10 cellular contexts compared by ENCODE assay signal in the genomic region with DNA sequence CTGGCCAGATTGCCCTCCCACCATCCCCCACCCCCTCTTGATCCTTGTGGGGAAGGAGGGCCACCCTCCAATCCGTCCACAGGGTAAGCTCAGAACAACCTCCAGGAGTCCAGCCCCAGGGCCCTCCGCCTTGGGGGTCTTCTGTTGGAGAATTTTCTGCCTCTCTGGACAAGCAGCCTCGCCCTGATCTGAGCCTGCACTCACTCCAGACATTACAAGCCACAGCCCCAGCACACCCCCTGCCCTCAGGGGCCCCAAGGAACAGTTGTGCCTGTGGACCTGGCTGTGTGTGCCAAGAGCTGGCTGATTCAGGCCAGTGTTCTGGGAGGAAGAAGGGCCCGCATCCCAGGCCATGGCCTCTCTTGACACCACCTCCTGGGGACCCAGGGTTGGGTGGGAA. TPM values are rescaled to one million over a fixed set of nuclear protein-coding genes. Genes with fewer than 3 reads are reported as not detected.
DNase-seq lines count a peak whose midpoint lies in the region; ATAC-seq, FAIRE-seq and TF ChIP-seq lines count a peak whose summit lies in the region.
"Had no signal": no experiment of that assay in that cellular context is flagged by ENCODE, and none has a peak within 500 bp of the region (broad histone marks: within the 10 kb centered on the region; RNA-seq: fewer than 3 reads in every experiment).

No MANE protein-coding gene starts in this region.

- no peak for TF ChIP-seq RAD21 in HepG2 (CRISPR knock-in tag; IDR thresholded peaks at IDR 0.05)

- H3K27me3 ChIP-seq in HepG2 (ENCODE audit: control insufficient read depth in 1 of 2, insufficient read depth in 2 of 2, low read length in 2 of 2), result peaks cover 2 to 37% of the 10 kb centered on the region in 2 experiments; a peak in 4 of 5 replicates
- H3K27me3 ChIP-seq in upper lobe of left lung, result no peaks in the 10 kb centered on the region

- no peaks in the 10 kb centered on the region for H3K36me3 Mint-ChIP-seq in activated naive CD8-positive, alpha-beta T cell

- H3K9me3 Mint-ChIP-seq in activated naive CD8-positive, alpha-beta T cell (ENCODE audit: low read depth), result no peaks in the 10 kb centered on the region

- no peak overlapping the region for H2AFZ ChIP-seq in HepG2 (ENCODE audit: low read length)

- intact Hi-C loops in HepG2 (cut with micrococcal nuclease; ENCODE audit: unreplicated experiment), result no loop called here

- BruUV-seq in HepG2 (replicated peaks; lab: Mats Ljungman, UMichigan), result no TSS peak

- WGBS in HepG2 (ENCODE audit: low lambda C conversion rate), result 71% methylated on average over 1 of the region's 4 CpGs
- WGBS in upper lobe of left lung, 2 donors, result 49 to 56% methylated on average over 3 to 4 of the region's 4 CpGs

- no peak overlapping the region for H3K27ac ChIP-seq in HepG2 (ENCODE audit: extremely low read length, insufficient read depth, low read length)
- peak overlapping the region; percentile 87 to 90 (median 88) for H3K27ac ChIP-seq in upper lobe of left lung

- H3K79me2 ChIP-seq in HepG2 (ENCODE audit: insufficient read depth, low read length), result no peaks in the 10 kb centered on the region

- no peak for TF ChIP-seq EP300 in HepG2 (IDR thresholded peaks at IDR 0.05; ENCODE audit: low read depth in 2 of 2, low read length in 2 of 2)
- TF ChIP-seq EP300 in HepG2 (CRISPR knock-in tag; IDR thresholded peaks at IDR 0.05; ENCODE audit: borderline replicate concordance), result no peak
- no peak for TF ChIP-seq EP300 in upper lobe of left lung (IDR thresholded peaks at IDR 0.05)

- in situ Hi-C loops in HepG2 (cut with HindIII; ENCODE audit: extremely low pct_ligation_motif_present, low pct_unique_long_range_greater_than_20kb), result no loop called here

- H3K4me3 Mint-ChIP-seq in activated naive CD8-positive, alpha-beta T cell, result peak overlapping the region; percentile 70

- no peaks in the 10 kb centered on the region for H3K27me3 Mint-ChIP-seq in activated naive CD8-positive, alpha-beta T cell

- DNase-seq in activated effector memory CD4-positive, alpha-beta T cell treated with anti-CD3 and anti-CD28 coated beads, Interleukin-2, amount 50 U/mL, for 16 hours, result peak; percentile 59
- no peak for DNase-seq in activated effector memory CD4-positive, alpha-beta T cell treated with Interleukin-2 at 50 U/mL for 16 hours
- DNase-seq in HepG2 (ENCODE audit: low spot score) (no peak), upper lobe of left lung (no peak), SIG-M5 treated with dmso at 0.1 percent for 504 hours (lab: John Stamatoyannopoulos, UW; ENCODE audit: unreplicated experiment) (no peak)
- no peak for DNase-seq in activated CD4-positive, CD25-positive, alpha-beta regulatory T cell treated with anti-CD3 and anti-CD28 coated beads, Interleukin-2, amount 50 U/mL, for 72 hours
- DNase-seq: activated CD4-positive, CD25-positive, alpha-beta regulatory T cell had no signal

- no peak overlapping the region for H3K27ac Mint-ChIP-seq in activated naive CD8-positive, alpha-beta T cell

- no peak for FAIRE-seq in HepG2 (lab: Jason Lieb, UNC)
- FAIRE-seq: colon had no signal

- H3K4me2 ChIP-seq in HepG2 (ENCODE audit: low read depth, low read length), result peak overlapping the region; percentile 93

- CTCF ChIA-PET in HepG2 (lab: Yijun Ruan, JAX; ENCODE audit: low intra/inter-chr PET ratio, low total read pairs), result no interaction called here

- H3K4me1 Mint-ChIP-seq in activated naive CD8-positive, alpha-beta T cell (ENCODE audit: low read depth), result peaks cover 18% of the 10 kb centered on the region

- H3K4me1 ChIP-seq in HepG2 (ENCODE audit: insufficient read depth, low read length) (peaks cover 33% of the 10 kb centered on the region), upper lobe of left lung (peaks cover 47 to 56% (median 48%) of the 10 kb centered on the region in 4 donors)

- no peak overlapping the region for H3K9ac ChIP-seq in HepG2 (ENCODE audit: insufficient read depth, low read depth, low read length)

- POLR2A ChIA-PET in HepG2 (lab: Yijun Ruan, JAX), result no interaction called here

- H3K4me3 ChIP-seq in HepG2 (replicated peaks in 1 of 3; ENCODE audit: insufficient read depth in 1 of 3, low read depth in 2 of 3, low read length in 3 of 3) (peak overlapping the region in 2 of 3 experiments; percentile 66 to 82; a peak in 3 of 6 replicates), upper lobe of left lung (peak overlapping the region; percentile 17 to 87 (median 64))

- no peaks in the 10 kb centered on the region for H3K36me3 ChIP-seq in HepG2 (replicated peaks in 1 of 2; ENCODE audit: control insufficient read depth in 1 of 2, insufficient read depth in 2 of 2, low read length in 2 of 2)
- H3K36me3 ChIP-seq in upper lobe of left lung, result peaks cover 16 to 40% (median 31%) of the 10 kb centered on the region in 4 donors

- ATAC-seq in HepG2, result no peak
- no peak for ATAC-seq in upper lobe of left lung (ENCODE audit: low FRiP score in 2 of 2)
- no peak for ATAC-seq in HG03469 (IDR thresholded peaks at IDR 0.05; ENCODE audit: unreplicated experiment)

- H3K9me3 ChIP-seq in HepG2 (ENCODE audit: low read length) (no peaks in the 10 kb centered on the region), upper lobe of left lung (no peaks in the 10 kb centered on the region)

- TF ChIP-seq POLR2A in HepG2 (IDR thresholded peaks at IDR 0.05; ENCODE audit: insufficient read depth in 1 of 2, low read depth in 2 of 2, low read length in 2 of 2) (no peak), upper lobe of left lung (IDR thresholded peaks at IDR 0.05) (no peak)

- 0 out of 2 replicates have a peak, but pooled peaks cover 4% of the 10 kb centered on the region for H4K20me1 ChIP-seq in HepG2 (ENCODE audit: insufficient read depth, low read length)

- no peak for TF ChIP-seq CTCF in HepG2 (CRISPR knock-in tag; IDR thresholded peaks at IDR 0.05)
- TF ChIP-seq CTCF in upper lobe of left lung (IDR thresholded peaks at IDR 0.05), result no peak

RNA-seq across cellular contexts. Expression of a gene that starts 0.5 kb away (rescaled TPM):
- 7.8 and 18.9 TPM in 2 replicates for total RNA-seq in HepG2 (2016; rRNA removed; fragmentation: Illumina TruSeq; extraction: Trizol)
- total RNA-seq in HepG2 (2016; cell fraction: cytosol; rRNA removed; fragmentation: Illumina TruSeq; extraction: Trizol; ENCODE audit: low read depth), result 4.4 and 4.5 TPM in 2 replicates
- 6.7 and 19.6 TPM in 2 replicates for total RNA-seq in HepG2 (2016; cell fraction: insoluble cytoplasmic fraction; rRNA removed; fragmentation: Illumina TruSeq; extraction: Trizol)
- 5.4 and 5.6 TPM in 2 replicates for total RNA-seq in HepG2 (2016; cell fraction: membrane; rRNA removed; fragmentation: Illumina TruSeq; extraction: Trizol)
- 23.4 and 28.4 TPM in 2 replicates for total RNA-seq in HepG2 (2016; cell fraction: nucleus; rRNA removed; fragmentation: Illumina TruSeq; extraction: Trizol)
- 15.5 and 20.0 TPM in 2 replicates for polyA plus RNA-seq in HepG2 (2011; rRNA removed)
- 5.4 and 8.7 TPM in 2 replicates for polyA plus RNA-seq in HepG2 (2011; cell fraction: cytosol; rRNA removed)
- 141 and 178 TPM in 2 replicates for polyA plus RNA-seq in HepG2 (2011; cell fraction: nucleus; rRNA removed)
- 6.9 and 8.4 TPM in 2 replicates for polyA plus RNA-seq in HepG2 (2012)
- polyA plus RNA-seq in HepG2 (2016; cell fraction: cytosol; fragmentation: Illumina TruSeq; extraction: Trizol; ENCODE audit: low read depth), result 1.1 and 1.5 TPM in 2 replicates
- polyA plus RNA-seq in HepG2 (2016; cell fraction: insoluble cytoplasmic fraction; fragmentation: Illumina TruSeq; extraction: Trizol; ENCODE audit: low read depth), result 8.6 and 9.5 TPM in 2 replicates
- 2.5 and 2.7 TPM in 2 replicates for polyA plus RNA-seq in HepG2 (2016; cell fraction: membrane; fragmentation: Illumina TruSeq; extraction: Trizol; ENCODE audit: low read depth)
- 67.3 and 73.4 TPM in 2 replicates for polyA plus RNA-seq in HepG2 (2016; cell fraction: nucleus; fragmentation: Illumina TruSeq; extraction: Trizol; ENCODE audit: insufficient read depth, low read depth)
- 17.3 and 32.8 TPM in 2 replicates for polyA minus RNA-seq in HepG2 (2011; rRNA and poly(A)+ RNA removed; ENCODE audit: low replicate concordance)
- polyA minus RNA-seq in HepG2 (2011; cell fraction: cytosol; rRNA and poly(A)+ RNA removed), result 4.6 and 4.8 TPM in 2 replicates
- polyA minus RNA-seq in HepG2 (2011; cell fraction: nucleus; rRNA and poly(A)+ RNA removed), result 26.1 and 28.0 TPM in 2 replicates
- total RNA-seq in upper lobe of left lung, result 100 to 1,000 TPM in 1 of 6 donors, 10 to 100 TPM in 5; 46.1 to 243 (median 81.4) TPM

RNA-seq across cellular contexts. Expression of a gene that starts 57.4 kb away (rescaled TPM):
- total RNA-seq in HepG2 (2016; rRNA removed; fragmentation: Illumina TruSeq; extraction: Trizol), result 7.1 and 7.6 TPM in 2 replicates
- 48.6 and 52.8 TPM in 2 replicates for total RNA-seq in HepG2 (2016; cell fraction: cytosol; rRNA removed; fragmentation: Illumina TruSeq; extraction: Trizol; ENCODE audit: low read depth)
- 6.8 and 8.8 TPM in 2 replicates for total RNA-seq in HepG2 (2016; cell fraction: insoluble cytoplasmic fraction; rRNA removed; fragmentation: Illumina TruSeq; extraction: Trizol)
- total RNA-seq in HepG2 (2016; cell fraction: membrane; rRNA removed; fragmentation: Illumina TruSeq; extraction: Trizol), result 15.5 and 18.1 TPM in 2 replicates
- total RNA-seq in HepG2 (2016; cell fraction: nucleus; rRNA removed; fragmentation: Illumina TruSeq; extraction: Trizol), result 8.8 and 9.0 TPM in 2 replicates
- 13.5 and 14.6 TPM in 2 replicates for polyA plus RNA-seq in HepG2 (2011; rRNA removed)
- polyA plus RNA-seq in HepG2 (2011; cell fraction: cytosol; rRNA removed), result 5.3 and 7.9 TPM in 2 replicates
- 24.7 and 25.8 TPM in 2 replicates for polyA plus RNA-seq in HepG2 (2011; cell fraction: nucleus; rRNA removed)
- polyA plus RNA-seq in HepG2 (2012), result 5.7 and 11.4 TPM in 2 replicates
- 0.94 and 1.7 TPM in 2 replicates for polyA plus RNA-seq in HepG2 (2016; cell fraction: cytosol; fragmentation: Illumina TruSeq; extraction: Trizol; ENCODE audit: low read depth)
- polyA plus RNA-seq in HepG2 (2016; cell fraction: insoluble cytoplasmic fraction; fragmentation: Illumina TruSeq; extraction: Trizol; ENCODE audit: low read depth), result 4.7 and 7.1 TPM in 2 replicates
- polyA plus RNA-seq in HepG2 (2016; cell fraction: membrane; fragmentation: Illumina TruSeq; extraction: Trizol; ENCODE audit: low read depth), result 3.2 and 3.4 TPM in 2 replicates
- 12.1 and 12.9 TPM in 2 replicates for polyA plus RNA-seq in HepG2 (2016; cell fraction: nucleus; fragmentation: Illumina TruSeq; extraction: Trizol; ENCODE audit: insufficient read depth, low read depth)
- 64.3 and 116 TPM in 2 replicates for polyA minus RNA-seq in HepG2 (2011; rRNA and poly(A)+ RNA removed; ENCODE audit: low replicate concordance)
- 15.4 and 23.1 TPM in 2 replicates for polyA minus RNA-seq in HepG2 (2011; cell fraction: cytosol; rRNA and poly(A)+ RNA removed)
- polyA minus RNA-seq in HepG2 (2011; cell fraction: nucleus; rRNA and poly(A)+ RNA removed), result 22.1 and 31.3 TPM in 2 replicates
- 100 to 1,000 TPM in 2 of 6 donors, 10 to 100 TPM in 4; 52.1 to 229 (median 72.0) TPM for total RNA-seq in upper lobe of left lung
